Comparison of ENCODE assay signal across 13 cellular contexts in genomic region chr3:163785693-163786092, GRCh38.
A peak's percentile ranks its signal among the peaks of the same experiment; 100 is the strongest.
DNase-seq lines count a peak whose midpoint lies in the region; ATAC-seq and TF ChIP-seq lines count a peak whose summit lies in the region.
"Had no signal": no experiment of that assay in that cellular context is flagged by ENCODE, and none has a peak within 500 bp of the region (broad histone marks: within the 10 kb centered on the region; RNA-seq: fewer than 3 reads in every experiment).

No MANE protein-coding gene starts in this region.

- peak; percentile 64 for ATAC-seq in left lobe of liver

- in situ Hi-C loops in SK-MEL-5 (cut with HindIII; ENCODE audit: low pct_unique_long_range_greater_than_20kb, low sequenced_read_pairs): no loop called here

- peak; percentile 17 for TF ChIP-seq CTCF in GM12864 (IDR thresholded peaks at IDR 0.05; ENCODE audit: low read depth, low read length, missing control alignments)

- H3K4me3 ChIP-seq in GM12864 (ENCODE audit: low read depth, low read length): no peak overlapping the region

- DNase-seq in GM12864 (ENCODE audit: low read depth) (no peak), HPDE6-E6E7 (ENCODE audit: extremely low spot score) (peak; percentile 3), SK-MEL-5 (ENCODE audit: low read depth, low spot score) (peak; percentile 63), left lobe of liver (ENCODE audit: low spot score) (no peak), NCI-H2227 (lab: John Stamatoyannopoulos, UW; ENCODE audit: unreplicated experiment) (no peak), AG08395 (ENCODE audit: low spot score) (no peak), cerebellar nuclear complex (lab: John Stamatoyannopoulos, UW) (no peak), foreskin melanocyte (no peak)
- DNase-seq: activated CD4-positive, alpha-beta memory T cell treated with anti-CD3 and anti-CD28 coated beads, Interleukin-2, amount 10 ng/mL, durations not matched to agents 7 days and 5 days; DMS79 treated with DMSO at 0.1 percent for 48 hours; HFFc6; NCI-H1694 treated with DMSO at 0.1 percent for 48 hours; stimulated activated CD4-positive, alpha-beta T cell treated with anti-CD3 and anti-CD28 coated beads, Interleukin-2, amount 100 ng/mL, for 24 hours had no signal

Comparison
In these comparisons a context has a peak if more than half of its experiments do, and no peak if none do; other contexts are left out.
1. DNase-seq: peak in HPDE6-E6E7 (single experiment) and SK-MEL-5 (single experiment); none in GM12864 (single experiment), left lobe of liver (single experiment), NCI-H2227 (single experiment), AG08395 (single experiment), cerebellar nuclear complex (0 of 2) and foreskin melanocyte (single experiment).